ENCODE assay signal across 20 cellular contexts in the genomic region with DNA sequence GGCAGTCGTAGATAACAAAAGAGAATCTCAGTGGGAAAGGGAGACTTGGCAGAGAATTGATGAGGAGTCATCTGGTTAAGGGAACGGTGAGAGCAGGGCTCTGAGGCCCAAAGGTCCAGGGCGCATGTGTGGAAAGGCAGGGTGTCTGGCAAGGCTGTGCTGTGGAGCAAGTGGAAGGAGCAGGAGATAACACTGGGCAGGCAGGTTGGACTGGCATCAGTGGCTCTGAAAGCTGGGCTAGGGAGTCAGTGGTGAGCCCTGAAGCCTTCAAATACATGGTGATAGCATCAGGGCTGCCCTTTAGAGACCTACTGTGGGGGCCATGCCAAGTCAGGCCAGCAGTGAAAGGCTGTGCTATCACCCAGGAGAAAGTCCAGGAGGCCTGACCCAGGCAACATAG.
"Had no signal": no experiment of that assay in that cellular context is flagged by ENCODE, and none has a peak within 500 bp of the region (broad histone marks: within the 10 kb centered on the region; RNA-seq: fewer than 3 reads in every experiment).

No MANE protein-coding gene starts in this region.

- ATAC-seq: naive thymus-derived CD8-positive, alpha-beta T cell; psoas muscle; right cardiac atrium; stimulated activated naive CD8-positive, alpha-beta T cell treated with anti-CD3 and anti-CD28 coated beads, Interleukin-15, amount 100 ng/mL, for 72 hours had no signal

- H3K27ac Mint-ChIP-seq: immature natural killer cell; memory B cell; mesothelial cell of epicardium; naive thymus-derived CD8-positive, alpha-beta T cell; nephron progenitor cell; stimulated activated naive CD8-positive, alpha-beta T cell treated with anti-CD3 and anti-CD28 coated beads, Interleukin-15, amount 100 ng/mL, for 72 hours had no signal

- H3K4me3 Mint-ChIP-seq: memory B cell; mesothelial cell of epicardium; naive thymus-derived CD8-positive, alpha-beta T cell; nephron progenitor cell; stimulated activated naive CD8-positive, alpha-beta T cell treated with anti-CD3 and anti-CD28 coated beads, Interleukin-15, amount 100 ng/mL, for 72 hours had no signal

- H3K36me3 Mint-ChIP-seq: immature natural killer cell; memory B cell; mesothelial cell of epicardium; naive thymus-derived CD8-positive, alpha-beta T cell had no signal

- DNase-seq: dermis blood vessel endothelial cell; effector memory CD4-positive, alpha-beta T cell; erythroblast; hypothalamus; immature natural killer cell; naive thymus-derived CD8-positive, alpha-beta T cell; nephron progenitor cell; nucleus accumbens; posterior cingulate gyrus; psoas muscle; right cardiac atrium; sigmoid colon; stimulated activated CD4-positive, alpha-beta T cell treated with anti-CD3 and anti-CD28 coated beads, Interleukin-15, amount 100 ng/mL, for 24 hours; stimulated activated CD4-positive, alpha-beta T cell treated with anti-CD3 and anti-CD28 coated beads, Interleukin-2, amount 100 ng/mL, for 48 hours; stimulated activated naive CD4-positive, alpha-beta T cell; stimulated activated naive CD8-positive, alpha-beta T cell treated with anti-CD3 and anti-CD28 coated beads, Interleukin-15, amount 100 ng/mL, for 72 hours; thyroid gland; trophoblast cell had no signal

- H3K4me1 Mint-ChIP-seq: mesothelial cell of epicardium had no signal

- H3K9me3 Mint-ChIP-seq: memory B cell, mesothelial cell of epicardium had no signal
